ENCODE assay signal across 15 cellular contexts in the genomic region with DNA sequence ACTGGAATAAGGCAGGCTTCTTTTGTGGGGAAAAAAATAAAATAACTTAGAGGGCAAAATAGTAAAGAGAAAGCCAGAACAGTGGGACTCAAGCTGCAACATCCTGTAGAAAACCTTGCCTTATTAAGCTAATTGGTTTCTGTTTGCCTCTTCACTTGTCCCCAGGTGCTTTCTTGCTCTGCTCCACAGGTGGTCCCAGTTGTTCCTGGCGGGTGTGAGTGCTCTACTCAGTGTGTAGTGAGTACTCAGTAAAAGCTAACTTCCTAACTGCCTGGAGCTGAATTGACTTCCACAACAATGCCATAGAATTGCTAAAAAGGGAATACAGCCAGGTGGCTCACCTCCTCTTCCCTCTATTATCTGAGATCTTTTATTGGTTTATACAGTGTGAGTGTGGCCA.
DNase-seq lines count a peak whose midpoint lies in the region; ATAC-seq and TF ChIP-seq lines count a peak whose summit lies in the region.
"Had no signal": no experiment of that assay in that cellular context is flagged by ENCODE, and none has a peak within 500 bp of the region (broad histone marks: within the 10 kb centered on the region; RNA-seq: fewer than 3 reads in every experiment).

No MANE protein-coding gene starts in this region.

- no peak overlapping the region for H3K23ac ChIP-seq in H9 (ENCODE audit: insufficient read length, low read depth, low read length)

- H2AFZ ChIP-seq in H9 (ENCODE audit: low read length), result no peak overlapping the region

- H3K4me2 ChIP-seq in H9 (ENCODE audit: insufficient read depth, insufficient read length, low read length), result no peak overlapping the region

- TF ChIP-seq POLR2A in right lobe of liver (IDR thresholded peaks at IDR 0.05), result no peak

- no peak overlapping the region for H2BK120ac ChIP-seq in H9 (ENCODE audit: low read depth, low read length, poor library complexity, severe bottlenecking)

- H2BK5ac ChIP-seq in H9 (ENCODE audit: insufficient read length, low read length), result no peak overlapping the region

- H4K91ac ChIP-seq in H9 (ENCODE audit: insufficient read length, low read depth, low read length), result no peak overlapping the region

- H3K9me3 ChIP-seq in H9 (ENCODE audit: control insufficient read depth, low read depth, low read length) (no peaks in the 10 kb centered on the region), right lobe of liver (no peaks in the 10 kb centered on the region)
- H3K9me3 ChIP-seq: colonic mucosa, prostate gland had no signal

- H3K36me3 ChIP-seq in right lobe of liver, result no peaks in the 10 kb centered on the region
- H3K36me3 ChIP-seq: colonic mucosa, prostate gland had no signal

- H4K8ac ChIP-seq in H9 (replicated peaks; ENCODE audit: insufficient read length, low read depth, low read length), result no peak overlapping the region

- no peaks in the 10 kb centered on the region for H4K20me1 ChIP-seq in H9 (ENCODE audit: control insufficient read depth, insufficient read depth, insufficient read length)

- H3K4me3 ChIP-seq in right lobe of liver, result no peak overlapping the region
- H3K4me3 ChIP-seq: colonic mucosa, prostate gland had no signal

- no peaks in the 10 kb centered on the region for H3K27me3 Mint-ChIP-seq in H9 (ENCODE audit: low read depth)
- H3K27me3 Mint-ChIP-seq in endothelial cell (ENCODE audit: unreplicated experiment), result no peaks in the 10 kb centered on the region
- H3K27me3 Mint-ChIP-seq: stimulated activated naive CD8-positive, alpha-beta T cell treated with anti-CD3 and anti-CD28 coated beads, Interleukin-15, Interleukin-2, amounts not matched to agents 100 ng/mL and 50 ng/mL, for 24 hours had no signal

- no peak overlapping the region for H3K56ac ChIP-seq in H9 (ENCODE audit: insufficient read length, low read depth, low read length)

- H3K79me1 ChIP-seq in H9 (ENCODE audit: insufficient read depth, low read depth, low read length, poor library complexity, severe bottlenecking), result no peaks in the 10 kb centered on the region

- no peak overlapping the region for H3K14ac ChIP-seq in H9 (ENCODE audit: insufficient read depth, low read length)

- H2BK15ac ChIP-seq in H9 (ENCODE audit: low read depth, low read length), result no peak overlapping the region

- no peak overlapping the region; a peak in 1 of 5 replicates for H3K4me3 Mint-ChIP-seq in H9
- H3K4me3 Mint-ChIP-seq in endothelial cell (ENCODE audit: unreplicated experiment), result no peak overlapping the region
- H3K4me3 Mint-ChIP-seq: stimulated activated naive CD8-positive, alpha-beta T cell treated with anti-CD3 and anti-CD28 coated beads, Interleukin-15, Interleukin-2, amounts not matched to agents 100 ng/mL and 50 ng/mL, for 24 hours had no signal

- intact Hi-C loops in right lobe of liver (cut with DNase I), result no loop called here

- H3K23me2 ChIP-seq in H9 (ENCODE audit: insufficient read length, low read depth, low read length, poor library complexity, severe bottlenecking), result no peaks in the 10 kb centered on the region

- no peak overlapping the region for H2BK12ac ChIP-seq in H9 (ENCODE audit: insufficient read length, low read depth, low read length)

- WGBS in H9 (ENCODE audit: extremely low coverage, insufficient read length, low lambda C conversion rate), result no CpG with 5 or more reads among the region's 1 CpG
- 86% methylated on average over 1 of the region's 1 CpG for WGBS in right lobe of liver (ENCODE audit: insufficient coverage, low coverage, low lambda C conversion rate, missing lambda C conversion rate)

- peaks cover 15% of the 10 kb centered on the region for H3K4me1 ChIP-seq in H9 (ENCODE audit: insufficient read depth, low read length)
- no peaks in the 10 kb centered on the region for H3K4me1 ChIP-seq in right lobe of liver
- H3K4me1 ChIP-seq: colonic mucosa, prostate gland had no signal

- H3K9me3 Mint-ChIP-seq in H9 (no peaks in the 10 kb centered on the region), endothelial cell (ENCODE audit: unreplicated experiment) (no peaks in the 10 kb centered on the region)

- no peak overlapping the region for H2BK20ac ChIP-seq in H9 (ENCODE audit: low read depth, low read length, poor library complexity, severe bottlenecking)

- no peak overlapping the region for H4K5ac ChIP-seq in H9 (ENCODE audit: insufficient read length, low read depth, low read length)

- H3K36me3 Mint-ChIP-seq in H9 (ENCODE audit: insufficient read depth in 1 of 3, low read depth in 3 of 3) (peaks cover 3 to 4% (median 3%) of the 10 kb centered on the region in 3 experiments; a peak in 3 of 7 replicates), endothelial cell (ENCODE audit: low read depth, unreplicated experiment) (no peaks in the 10 kb centered on the region)

- no peaks in the 10 kb centered on the region for H3K27me3 ChIP-seq in H9 (ENCODE audit: insufficient read depth, low read length)
- no peaks in the 10 kb centered on the region for H3K27me3 ChIP-seq in right lobe of liver
- H3K27me3 ChIP-seq: colonic mucosa had no signal

- H3K27ac ChIP-seq in H9 (ENCODE audit: insufficient read length, low read depth, low read length), result no peak overlapping the region
- H3K27ac ChIP-seq in right lobe of liver, result no peak overlapping the region
- H3K27ac ChIP-seq: colonic mucosa, prostate gland had no signal

- no peak overlapping the region for H3K9ac ChIP-seq in H9 (ENCODE audit: extremely low read depth, insufficient read length, low read length)

- no peak overlapping the region for H3K18ac ChIP-seq in H9 (ENCODE audit: insufficient read length, low read depth, low read length)

- ATAC-seq in right lobe of liver, result no peak
- ATAC-seq: Right ventricle myocardium inferior had no signal

- TF ChIP-seq CTCF in H9 (conservative IDR thresholded peaks at IDR 0.05) (no peak), right lobe of liver (IDR thresholded peaks at IDR 0.05) (no peak), endothelial cell (IDR thresholded peaks at IDR 0.05; ENCODE audit: unreplicated experiment) (no peak)

- H3K27ac Mint-ChIP-seq in H9, result peak overlapping the region; percentile 71 to 99 (median 93); a peak in 5 of 7 replicates
- H3K27ac Mint-ChIP-seq in endothelial cell (ENCODE audit: unreplicated experiment), result no peak overlapping the region
- H3K27ac Mint-ChIP-seq: stimulated activated naive CD8-positive, alpha-beta T cell treated with anti-CD3 and anti-CD28 coated beads, Interleukin-15, Interleukin-2, amounts not matched to agents 100 ng/mL and 50 ng/mL, for 24 hours had no signal

- H2AK5ac ChIP-seq in H9 (ENCODE audit: insufficient read length, low read length), result no peak overlapping the region

- no peaks in the 10 kb centered on the region for H3K79me2 ChIP-seq in H9 (ENCODE audit: insufficient read depth, low read length)

- H3K4me1 Mint-ChIP-seq in H9, result peaks cover 74 to 76% of the 10 kb centered on the region in 2 experiments
- peaks cover 6% of the 10 kb centered on the region for H3K4me1 Mint-ChIP-seq in endothelial cell (ENCODE audit: unreplicated experiment)

- no peak overlapping the region for H3K4ac ChIP-seq in H9 (ENCODE audit: low read depth, low read length)

- DNase-seq in H9 (peak; percentile 97), NCI-H2029 treated with DMSO at 0.1 percent for 48 hours (lab: John Stamatoyannopoulos, UW) (peak; percentile 36), NCI-H82 treated with DMSO at 0.1 percent for 48 hours (lab: John Stamatoyannopoulos, UW; ENCODE audit: unreplicated experiment) (peak; percentile 7), iPS-NIHi11 (ENCODE audit: low spot score) (peak; percentile 62), right lobe of liver (no peak), pons (ENCODE audit: low spot score) (no peak), endothelial cell (ENCODE audit: low spot score) (no peak), GDM1 (lab: John Stamatoyannopoulos, UW) (no peak)
- DNase-seq: activated CD4-positive, CD25-positive, alpha-beta regulatory T cell treated with anti-CD3 and anti-CD28 coated beads, Interleukin-2, amount 50 U/mL, for 72 hours; activated CD8-positive, alpha-beta memory T cell treated with anti-CD3 and anti-CD28 coated beads, Interleukin-2, amount 50 U/mL, for 4 hours; colonic mucosa; T-helper 2 cell had no signal

- no peak overlapping the region for H3T11ph ChIP-seq in H9 (ENCODE audit: low read length)

Comparison
In these comparisons a context has a peak if more than half of its experiments do, and no peak if none do; other contexts are left out.
1. DNase-seq: peak in H9 (single experiment), NCI-H2029 treated with DMSO at 0.1 percent for 48 hours (single experiment), NCI-H82 treated with DMSO at 0.1 percent for 48 hours (single experiment) and iPS-NIHi11 (single experiment); none in right lobe of liver (0 of 3), pons (single experiment), endothelial cell (single experiment) and GDM1 (single experiment).